ENCODE assay signal across 8 cellular contexts in genomic region chr10:12129222-12130111, GRCh38. TPM values are rescaled to one million over a fixed set of nuclear protein-coding genes. Genes with fewer than 3 reads are reported as not detected.
DNase-seq lines count a peak whose midpoint lies in the region; ATAC-seq, FAIRE-seq and TF ChIP-seq lines count a peak whose summit lies in the region.

Gene SEC61A2, plus strand, starts transcription at chr10:12129677. Its CDS starts 111 bp downstream, at chr10:12129788.

- peak within 1 kb of the TSS; percentile 95 for H3K4me3 ChIP-seq in left ventricle myocardium inferior
- H3K4me3 ChIP-seq in prostate gland = peak within 1 kb of the TSS; percentile 87 to 92
- H3K4me3 ChIP-seq in urinary bladder (ENCODE audit: low read depth, low read length) = peak within 1 kb of the TSS; percentile 100

- FAIRE-seq in GM12892 (lab: Jason Lieb, UNC) = peak; percentile 99

- WGBS in prostate gland = 1% methylated on average over 69 of the region's 108 CpGs
- under 1% methylated on average over 108 of the region's 108 CpGs for WGBS in urinary bladder

- TF ChIP-seq POLR2A in GM12892 (IDR thresholded peaks at IDR 0.05; ENCODE audit: low read depth, low read length) (peak; percentile 69; the same call in 1 of the 2 replicates), prostate gland (IDR thresholded peaks at IDR 0.05) (peak; percentile 78)

- H3K27ac ChIP-seq in left ventricle myocardium inferior (replicated peaks) (peak within 1 kb of the TSS; percentile 95), prostate gland (peak within 1 kb of the TSS; percentile 88 to 95), urinary bladder (ENCODE audit: low read depth) (peak within 1 kb of the TSS; percentile 97)

- H3K27me3 ChIP-seq in left ventricle myocardium inferior (ENCODE audit: low read depth) (no peaks in the 10 kb centered on the region), prostate gland (replicated peaks; ENCODE audit: insufficient read depth) (no peaks in the 10 kb centered on the region)

- peaks cover 4% of the 10 kb centered on the region for H3K36me3 ChIP-seq in left ventricle myocardium inferior
- no peaks in the 10 kb centered on the region for H3K36me3 ChIP-seq in prostate gland
- H3K36me3 ChIP-seq in urinary bladder (ENCODE audit: insufficient read depth) = peaks cover 2% of the 10 kb centered on the region

- peak; percentile 90 for ATAC-seq in HG02763 (IDR thresholded peaks at IDR 0.05; ENCODE audit: unreplicated experiment)

- H3K9me3 ChIP-seq in left ventricle myocardium inferior (replicated peaks) (no peaks in the 10 kb centered on the region), prostate gland (no peaks in the 10 kb centered on the region)

- intact Hi-C loops in left ventricle myocardium inferior (cut with micrococcal nuclease) = no loop called here
- intact Hi-C loops in prostate gland (cut with DNase I) = loop anchor here (1.0 kb wide), 1 partner anchor 86 kb away; no protein-coding TSS in a partner anchor

- H3K4me1 ChIP-seq in left ventricle myocardium inferior = peaks cover 15% of the 10 kb centered on the region
- H3K4me1 ChIP-seq in prostate gland (replicated peaks) = no peaks in the 10 kb centered on the region
- no peaks in the 10 kb centered on the region for H3K4me1 ChIP-seq in urinary bladder (ENCODE audit: insufficient read depth)

- DNase-seq in GM12892 (ENCODE audit: insufficient read length) (peak; percentile 98), NCI-H1417 treated with DMSO at 0.1 percent for 48 hours (lab: John Stamatoyannopoulos, UW) (peak; percentile 10), T-helper 1 cell (peak; percentile 94 to 100 (median 98)), amniotic epithelial cell (ENCODE audit: low read depth) (peak; percentile 78), left ventricle myocardium inferior (peak; percentile 96), prostate gland (ENCODE audit: low spot score) (peak; percentile 96)

- TF ChIP-seq CTCF in left ventricle myocardium inferior (IDR thresholded peaks at IDR 0.05; ENCODE audit: borderline replicate concordance) = no peak
- peak in 2 of 4 experiments; percentile 2 to 8 for TF ChIP-seq CTCF in prostate gland (IDR thresholded peaks at IDR 0.05)

RNA-seq across cellular contexts. Expression of gene SEC61A2, which starts in this region (rescaled TPM):
- 11.7 TPM for polyA plus RNA-seq in GM12892 (2012; ENCODE audit: missing spikeins)
- total RNA-seq in left ventricle myocardium inferior (11.9 TPM), prostate gland (10 to 100 TPM in 1 of 2 donors, 1 to 10 TPM in 1; 2.9 to 13.5 TPM), urinary bladder (19.9 TPM)
- polyA plus RNA-seq in urinary bladder = 6.4 TPM

Comparison
In these comparisons a context has a peak if more than half of its experiments do, and no peak if none do; other contexts are left out.
1. Peak in every context shown above with its lines: DNase-seq, ATAC-seq, H3K4me3 ChIP-seq and H3K27ac ChIP-seq.
2. DNase-seq: peak in every context shown above with its lines; median percentile 98 in GM12892; 98 in T-helper 1 cell; 96 in left ventricle myocardium inferior; 96 in prostate gland; 78 in amniotic epithelial cell; 10 in NCI-H1417 treated with DMSO at 0.1 percent for 48 hours.